ENCODE assay signal across 9 cellular contexts in genomic region chr20:50379049-50379990, GRCh38.
DNase-seq lines count a peak whose midpoint lies in the region; ATAC-seq, FAIRE-seq and TF ChIP-seq lines count a peak whose summit lies in the region.
"Had no signal": no experiment of that assay in that cellular context is flagged by ENCODE, and none has a peak within 500 bp of the region (broad histone marks: within the 10 kb centered on the region; RNA-seq: fewer than 3 reads in every experiment).

No MANE protein-coding gene starts in this region.

- FAIRE-seq in small intestine (lab: Jason Lieb, UNC), result no peak

- 15 to 31% (median 27%) methylated on average over 38 of the region's 38 CpGs for WGBS in small intestine, 3 donors

- no peaks in the 10 kb centered on the region for H3K36me3 ChIP-seq in small intestine (ENCODE audit: control insufficient read depth in 2 of 2, insufficient read depth in 2 of 2, low read length in 2 of 2)

- H3K4me3 ChIP-seq in HFF-Myc (replicated peaks; ENCODE audit: low read depth, low read length) (no peak overlapping the region), small intestine (ENCODE audit: low read depth in 1 of 2, low read length in 2 of 2) (peak overlapping the region in 1 of 2 donors; percentile 30)

- no peaks in the 10 kb centered on the region for H3K27me3 ChIP-seq in small intestine (ENCODE audit: control insufficient read depth in 2 of 2, insufficient read depth in 2 of 2, low read length in 2 of 2)

- DNase-seq in HFF-Myc (ENCODE audit: extremely low read depth, low read depth) (peak; percentile 51), SK-MEL-5 (ENCODE audit: low read depth, low spot score) (peak; percentile 32), left cardiac atrium (peak; percentile 94), small intestine (peak; percentile 97)
- no peak for DNase-seq in activated CD4-positive, alpha-beta T cell treated with anti-CD3 and anti-CD28 coated beads, Interleukin-2, amount 50 U/mL, for 4 hours
- DNase-seq in activated CD8-positive, alpha-beta memory T cell treated with anti-CD3 and anti-CD28 coated beads for 24 hours, result no peak

- peaks cover 6 to 17% of the 10 kb centered on the region in 2 donors for H3K4me1 ChIP-seq in small intestine (ENCODE audit: control insufficient read depth in 2 of 2, insufficient read depth in 1 of 2, low read depth in 1 of 2, low read length in 1 of 2)

- H3K27ac ChIP-seq in small intestine (ENCODE audit: low read depth in 1 of 2, low read length in 1 of 2), result peak overlapping the region; percentile 87 to 95

- in situ Hi-C loops in SK-MEL-5 (cut with HindIII; ENCODE audit: low pct_unique_long_range_greater_than_20kb, low sequenced_read_pairs), result no loop called here

- TF ChIP-seq CTCF in HFF-Myc (IDR thresholded peaks at IDR 0.05; ENCODE audit: low read depth, low read length, missing control alignments), result no peak

- no peaks in the 10 kb centered on the region for H3K9me3 ChIP-seq in small intestine (ENCODE audit: control insufficient read depth, low read depth)

- ATAC-seq in left cardiac atrium (peak; percentile 83 to 88), GM21825 (IDR thresholded peaks at IDR 0.05; ENCODE audit: unreplicated experiment) (no peak), HG02678 (IDR thresholded peaks at IDR 0.05; ENCODE audit: unreplicated experiment) (no peak)
- ATAC-seq: activated naive CD4-positive, alpha-beta T cell treated with anti-CD3 and anti-CD28 coated beads, Interleukin-2, amount 50 U/mL, for 72 hours had no signal

- intact Hi-C loops in left cardiac atrium (cut with DNase I), result loop anchor here in 1 of 2 donors (5.0 kb wide), 1 partner anchor 187 kb away; the partner anchor contains the start of gene CEBPB

Comparison
In these comparisons a context has a peak if more than half of its experiments do, and no peak if none do; other contexts are left out.
1. DNase-seq: peak in HFF-Myc (single experiment), SK-MEL-5 (single experiment), left cardiac atrium (single experiment) and small intestine (single experiment); none in activated CD4-positive, alpha-beta T cell treated with anti-CD3 and anti-CD28 coated beads, Interleukin-2, amount 50 U/mL, for 4 hours (0 of 2) and activated CD8-positive, alpha-beta memory T cell treated with anti-CD3 and anti-CD28 coated beads for 24 hours (single experiment).
2. ATAC-seq: peak in left cardiac atrium (2 of 2); none in GM21825 (single experiment) and HG02678 (single experiment).